In the genomic region with DNA sequence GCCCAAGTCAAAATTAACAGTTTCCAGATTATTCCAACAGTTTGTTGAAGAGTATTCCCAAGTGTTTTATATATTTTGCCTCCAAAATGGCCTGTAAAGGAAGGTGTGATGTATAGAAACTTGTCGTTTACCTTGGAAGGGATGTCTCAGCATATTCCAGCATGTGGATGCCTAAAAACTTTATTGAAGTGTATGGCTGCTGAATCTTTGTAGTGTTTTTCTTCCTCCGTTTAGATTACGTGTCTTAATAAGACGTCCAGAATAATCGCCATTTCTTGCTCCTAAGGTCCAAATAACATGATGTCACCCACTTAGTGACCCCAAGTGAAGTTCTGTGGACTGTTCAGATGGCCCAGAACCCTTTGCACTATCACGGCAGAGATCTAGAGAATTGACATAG, we compare ENCODE assay signal across 29 cellular contexts.
"Had no signal": no experiment of that assay in that cellular context is flagged by ENCODE, and none has a peak within 500 bp of the region (broad histone marks: within the 10 kb centered on the region; RNA-seq: fewer than 3 reads in every experiment).

No MANE protein-coding gene starts in this region.

- H3K36me3 ChIP-seq: colonic mucosa, esophagus muscularis mucosa, esophagus squamous epithelium, gastrocnemius medialis, gastroesophageal sphincter, heart left ventricle, heart right ventricle had no signal

- H3K27me3 ChIP-seq: colonic mucosa, esophagus muscularis mucosa, esophagus squamous epithelium, gastrocnemius medialis, gastroesophageal sphincter, heart left ventricle, heart right ventricle had no signal

- H3K4me3 ChIP-seq: colonic mucosa, coronary artery, dorsolateral prefrontal cortex, esophagus muscularis mucosa, esophagus squamous epithelium, gastrocnemius medialis, gastroesophageal sphincter, heart left ventricle, heart right ventricle had no signal

- FAIRE-seq: colon, endometrium, endothelial cell of umbilical vein, frontal cortex had no signal

- H3K27ac Mint-ChIP-seq: dendritic cell treated with granulocyte-macrophage colony-stimulating factor and Interleukin-4, amounts not matched to agents 40 ng/mL and 50 ng/mL, for 4 days; effector memory CD8-positive, alpha-beta T cell; endodermal cell had no signal

- DNase-seq: colonic mucosa; cortex of kidney; dermis blood vessel endothelial cell; dorsolateral prefrontal cortex; effector CD4-positive, alpha-beta T cell; effector CD8-positive, alpha-beta T cell; effector memory CD4-positive, alpha-beta T cell; effector memory CD8-positive, alpha-beta T cell; endodermal cell; erythroblast; esophagus squamous epithelium; foreskin fibroblast; foreskin keratinocyte; foreskin melanocyte; gastrocnemius medialis; glutamatergic neuron; head of caudate nucleus; heart left ventricle; heart right ventricle had no signal

- H3K4me1 Mint-ChIP-seq: endodermal cell had no signal

- H3K9me3 ChIP-seq: colonic mucosa, esophagus muscularis mucosa, esophagus squamous epithelium, gastrocnemius medialis, gastroesophageal sphincter, heart left ventricle, heart right ventricle had no signal

- H3K9me3 Mint-ChIP-seq: dendritic cell treated with granulocyte-macrophage colony-stimulating factor and Interleukin-4, amounts not matched to agents 40 ng/mL and 50 ng/mL, for 4 days; effector memory CD8-positive, alpha-beta T cell; endodermal cell had no signal

- H3K4me3 Mint-ChIP-seq: dendritic cell treated with granulocyte-macrophage colony-stimulating factor and Interleukin-4, amounts not matched to agents 40 ng/mL and 50 ng/mL, for 4 days; effector memory CD8-positive, alpha-beta T cell; endodermal cell had no signal

- H3K4me1 ChIP-seq: colonic mucosa, esophagus muscularis mucosa, esophagus squamous epithelium, foreskin keratinocyte, gastrocnemius medialis, gastroesophageal sphincter, heart left ventricle, heart right ventricle had no signal

- H3K27me3 Mint-ChIP-seq: dendritic cell treated with granulocyte-macrophage colony-stimulating factor and Interleukin-4, amounts not matched to agents 40 ng/mL and 50 ng/mL, for 4 days; effector memory CD8-positive, alpha-beta T cell had no signal

- ATAC-seq: effector memory CD8-positive, alpha-beta T cell; esophagus mucosa; foreskin keratinocyte; gastrocnemius medialis; gastroesophageal sphincter; heart left ventricle; heart right ventricle had no signal

- H3K27ac ChIP-seq: colonic mucosa, coronary artery, dorsolateral prefrontal cortex, epithelial cell of prostate, esophagus muscularis mucosa, esophagus squamous epithelium, foreskin keratinocyte, gastrocnemius medialis, gastroesophageal sphincter, heart left ventricle, heart right ventricle had no signal
